In genomic region chr16:426115-426905, GRCh38 we compare ENCODE assay signal across 6 cellular contexts. TPM values are rescaled to one million over a fixed set of nuclear protein-coding genes. Genes with fewer than 3 reads are reported as not detected.
DNase-seq lines count a peak whose midpoint lies in the region; ATAC-seq, FAIRE-seq and TF ChIP-seq lines count a peak whose summit lies in the region.

No MANE protein-coding gene starts in this region.

- peak overlapping the region; percentile 85 for H3K4me3 Mint-ChIP-seq in natural killer cell

- no peaks in the 10 kb centered on the region for H3K36me3 Mint-ChIP-seq in natural killer cell

- in situ Hi-C loops in astrocyte of the spinal cord (cut with HindIII; ENCODE audit: low sequenced_read_pairs) = no loop called here

- intact Hi-C loops in natural killer cell (cut with micrococcal nuclease) = no loop called here

- peak overlapping the region; percentile 63 to 74 for H3K27ac Mint-ChIP-seq in natural killer cell

- H3K4me3 ChIP-seq in AG10803 (ENCODE audit: low read length) (peak overlapping the region; percentile 81), astrocyte of the spinal cord (ENCODE audit: low read depth, low read length) (peak overlapping the region; percentile 68)

- no peaks in the 10 kb centered on the region for H3K27me3 Mint-ChIP-seq in natural killer cell (ENCODE audit: low read depth in 2 of 2)

- FAIRE-seq in frontal cortex (lab: Jason Lieb, UNC) = no peak

- peak; percentile 5 for ATAC-seq in HG02610 (IDR thresholded peaks at IDR 0.05; ENCODE audit: unreplicated experiment)
- peak in 1 of 3 donors; percentile 2 for ATAC-seq in natural killer cell

- H3K9me3 Mint-ChIP-seq in natural killer cell = no peaks in the 10 kb centered on the region

- peaks cover 28 to 41% of the 10 kb centered on the region in 2 donors for H3K4me1 Mint-ChIP-seq in natural killer cell

- no peak for DNase-seq in AG10803 (ENCODE audit: low read depth)
- no peak for DNase-seq in astrocyte of the spinal cord (ENCODE audit: low read depth, low spot score)
- peak; percentile 19 for DNase-seq in natural killer cell
- DNase-seq in frontal cortex (ENCODE audit: low spot score in 2 of 2) = no peak
- no peak for DNase-seq in cerebellum (ENCODE audit: low spot score)

- no peak for TF ChIP-seq CTCF in AG10803 (conservative IDR thresholded peaks at IDR 0.05; ENCODE audit: low read length)
- no peak for TF ChIP-seq CTCF in astrocyte of the spinal cord (IDR thresholded peaks at IDR 0.05; ENCODE audit: low read depth, low read length)
- TF ChIP-seq CTCF in natural killer cell (IDR thresholded peaks at IDR 0.05) = no peak

RNA-seq across cellular contexts. Expression of gene RAB11FIP3, which starts 0.9 kb away (rescaled TPM):
- 10 to 100 TPM; 51.0 to 61.2 (median 55.3) TPM for total RNA-seq in natural killer cell
- 26.5 TPM for total RNA-seq in frontal cortex
- total RNA-seq in cerebellum = 29.2 TPM

RNA-seq across cellular contexts. Expression of gene DECR2, which starts 24.6 kb away (rescaled TPM):
- 10 to 100 TPM in 2 of 3 donors, 1 to 10 TPM in 1; 9.5 to 13.0 (median 12.9) TPM for total RNA-seq in natural killer cell
- total RNA-seq in frontal cortex = 7.7 TPM
- 5.6 TPM for total RNA-seq in cerebellum

RNA-seq across cellular contexts. Expression of gene NME4, which starts 29.3 kb away (rescaled TPM):
- total RNA-seq in natural killer cell = 10 to 100 TPM; 10.7 to 27.4 (median 25.4) TPM
- 12.6 TPM for total RNA-seq in frontal cortex
- 19.1 TPM for total RNA-seq in cerebellum

RNA-seq across cellular contexts. Expression of gene PGAP6, which starts 44.5 kb away (rescaled TPM):
- total RNA-seq in natural killer cell (10 to 100 TPM; 48.0 to 66.7 (median 54.2) TPM), frontal cortex (18.8 TPM), cerebellum (17.5 TPM)

RNA-seq across cellular contexts. Expression of gene MRPL28, which starts 56.0 kb away (rescaled TPM):
- total RNA-seq in natural killer cell (10 to 100 TPM; 33.9 to 38.9 (median 37.5) TPM), frontal cortex (44.8 TPM), cerebellum (26.2 TPM)
